19 cellular contexts compared by ENCODE assay signal in the genomic region with DNA sequence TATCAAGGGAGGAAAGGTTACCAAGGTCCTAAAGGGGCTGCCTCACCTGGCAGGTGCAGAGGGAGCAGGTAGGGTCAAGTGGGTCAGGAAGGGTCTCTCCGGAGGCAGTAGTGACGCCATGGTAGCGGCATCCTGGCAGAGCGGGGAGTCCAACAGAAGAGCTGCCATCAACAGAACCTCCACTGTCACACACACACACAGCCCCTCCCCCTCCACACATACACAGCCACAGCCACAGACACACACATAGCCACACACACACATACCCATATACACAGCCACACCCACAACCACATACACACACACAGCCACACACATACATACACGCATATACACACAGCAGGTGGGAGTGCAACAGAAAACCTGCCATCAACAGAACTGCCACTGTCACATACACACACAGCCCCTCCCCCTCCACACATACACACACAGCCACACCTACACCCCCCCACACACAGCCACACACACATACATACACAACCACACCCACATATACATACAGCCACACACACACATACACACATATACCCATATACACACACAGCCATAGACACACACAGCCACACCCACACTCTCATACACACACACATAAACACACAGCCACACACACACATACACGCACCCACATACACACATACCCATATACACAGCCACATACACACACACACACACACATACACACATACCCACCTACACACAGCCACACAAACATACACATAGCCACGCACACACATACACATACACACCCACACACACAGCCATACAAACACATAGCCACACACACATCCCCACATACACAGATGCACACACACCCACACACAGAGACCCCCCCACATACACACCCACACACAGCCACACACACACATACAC. TPM values are rescaled to one million over a fixed set of nuclear protein-coding genes. Genes with fewer than 3 reads are reported as not detected.
DNase-seq lines count a peak whose midpoint lies in the region; ATAC-seq, FAIRE-seq and TF ChIP-seq lines count a peak whose summit lies in the region.
"Had no signal": no experiment of that assay in that cellular context is flagged by ENCODE, and none has a peak within 500 bp of the region (broad histone marks: within the 10 kb centered on the region; RNA-seq: fewer than 3 reads in every experiment).

No MANE protein-coding gene starts in this region.

- DNase-seq in DMS53 (lab: John Stamatoyannopoulos, UW), result peak; percentile 46
- no peak for DNase-seq in DMS53 treated with DMSO at 0.1 percent for 48 hours (lab: John Stamatoyannopoulos, UW; ENCODE audit: unreplicated experiment)
- DNase-seq in GM12892 (ENCODE audit: insufficient read length), result no peak
- DNase-seq in GM12878 (ENCODE audit: low read depth, low spot score), result no peak
- no peak for DNase-seq in neuronal stem cell (ENCODE audit: low spot score)
- no peak for DNase-seq in HuH-7.5 (ENCODE audit: low spot score)
- DNase-seq in hippocampal formation (lab: John Stamatoyannopoulos, UW), result no peak
- DNase-seq in H7, result no peak
- DNase-seq: GM23248, Karpas-422, MM.1S, NCI-H1105, NCI-H187 treated with DMSO at 0.1 percent for 48 hours, NCI-H524 had no signal

- H3K27ac ChIP-seq in GM12878 (ENCODE audit: control insufficient read depth, insufficient read depth) (no peak overlapping the region), neuronal stem cell (replicated peaks; ENCODE audit: low read length) (no peak overlapping the region)
- H3K27ac ChIP-seq: 22Rv1, BLaER1, GM23248, SJSA1 had no signal

- CTCF ChIA-PET in GM12878 (lab: Yijun Ruan, JAX), result no interaction called here

- TF ChIP-seq EP300 in GM12878 (IDR thresholded peaks at IDR 0.05; ENCODE audit: borderline replicate concordance in 1 of 2, control insufficient read depth in 1 of 2, low read depth in 2 of 2, low read length in 2 of 2), result no peak

- no peak for ATAC-seq in GM12878

- H2AFZ ChIP-seq in GM12878 (ENCODE audit: control insufficient read depth, low read depth, low read length) (no peak overlapping the region), neuronal stem cell (ENCODE audit: low read length) (no peak overlapping the region)
- H2AFZ ChIP-seq: GM23248 had no signal

- H3K9me3 ChIP-seq in GM12878 (replicated peaks; ENCODE audit: control insufficient read depth, insufficient read depth, low read length) (no peaks in the 10 kb centered on the region), neuronal stem cell (replicated peaks in 1 of 2; ENCODE audit: control insufficient read depth in 2 of 2, insufficient read depth in 1 of 2, low read depth in 1 of 2, low read length in 2 of 2) (peaks cover 0 to 7% of the 10 kb centered on the region in 2 donors)
- H3K9me3 ChIP-seq: BLaER1, SJSA1 had no signal

- no peak for TF ChIP-seq CTCF in GM12878 (IDR thresholded peaks at IDR 0.05 in 2 of 3, conservative IDR thresholded peaks at IDR 0.05 in 1 of 3; ENCODE audit: control insufficient read depth in 2 of 3, extremely low read depth in 1 of 3, insufficient read depth in 1 of 3, low read depth in 3 of 3, low read length in 3 of 3)

- peaks cover 12% of the 10 kb centered on the region for H3K4me1 ChIP-seq in GM12878 (ENCODE audit: control insufficient read depth, insufficient read depth, low read length)
- H3K4me1 ChIP-seq in neuronal stem cell (ENCODE audit: control insufficient read depth in 2 of 2, insufficient read depth in 1 of 2, low read depth in 1 of 2, low read length in 2 of 2), result peaks cover 0 to 1% of the 10 kb centered on the region in 2 donors
- H3K4me1 ChIP-seq: SJSA1 had no signal

- peak overlapping the region; percentile 53 for H3K4ac ChIP-seq in neuronal stem cell (ENCODE audit: low read length)

- H3K27me3 ChIP-seq in GM12878 (replicated peaks in 1 of 2; ENCODE audit: control insufficient read depth in 2 of 2, insufficient read depth in 2 of 2, low read length in 1 of 2) (peaks cover 0 to 1% of the 10 kb centered on the region in 2 experiments; a peak in 2 of 4 replicates), neuronal stem cell (ENCODE audit: control insufficient read depth in 3 of 3, insufficient read depth in 3 of 3, low read depth in 1 of 3, low read length in 3 of 3) (peaks cover 7 to 41% (median 25%) of the 10 kb centered on the region in 3 experiments), H7 (ENCODE audit: control insufficient read depth, insufficient read depth, low read length) (peaks cover 6% of the 10 kb centered on the region)
- H3K27me3 ChIP-seq: SJSA1 had no signal

- 70% methylated on average over 7 of the region's 7 CpGs for WGBS in GM12878 (ENCODE audit: insufficient coverage, insufficient replicate concordance, low lambda C conversion rate, missing lambda C conversion rate)
- 100% methylated on average over 1 of the region's 7 CpGs; no CpG with 5 or more reads in 1 of the 2 donors for WGBS in neuronal stem cell (ENCODE audit: extremely low coverage in 2 of 2, insufficient read length in 2 of 2, insufficient replicate concordance in 1 of 2), 2 donors

- peak overlapping the region; percentile 8 for H3K14ac ChIP-seq in neuronal stem cell (ENCODE audit: low read length)

- TF ChIP-seq POLR2A in GM12892 (IDR thresholded peaks at IDR 0.05; ENCODE audit: low read depth, low read length), result no peak
- no peak for TF ChIP-seq POLR2A in GM12878 (IDR thresholded peaks at IDR 0.05; ENCODE audit: low read depth, low read length)

- no peak overlapping the region for H3K4me3 ChIP-seq in GM12878
- H3K4me3 ChIP-seq in neuronal stem cell (ENCODE audit: low read length in 2 of 2), result peak overlapping the region in 1 of 2 donors; percentile 64
- H3K4me3 ChIP-seq in H7 (ENCODE audit: insufficient read depth, low read depth, low read length), result no peak overlapping the region
- H3K4me3 ChIP-seq: BLaER1, GM23248, SJSA1 had no signal

- peak overlapping the region; percentile 45 for H3K23ac ChIP-seq in neuronal stem cell (ENCODE audit: low read depth, low read length, poor library complexity)

- H3K79me2 ChIP-seq in GM12878 (ENCODE audit: control insufficient read depth, insufficient read depth, low read length), result no peaks in the 10 kb centered on the region

- H4K20me1 ChIP-seq in GM12878 (ENCODE audit: control insufficient read depth, insufficient read depth), result no peaks in the 10 kb centered on the region
- H4K20me1 ChIP-seq: BLaER1 had no signal

- in situ Hi-C loops in GM12878 (cut with MboI), result no loop called here

- TF ChIP-seq RAD21 in GM12878 (IDR thresholded peaks at IDR 0.05; ENCODE audit: insufficient read depth, low read depth, low read length), result no peak

- H2AK5ac ChIP-seq in neuronal stem cell (ENCODE audit: low read depth, low read length), result peak overlapping the region; percentile 32

- peak; percentile 9 for FAIRE-seq in GM12892 (lab: Jason Lieb, UNC)
- FAIRE-seq in GM12878 (lab: Jason Lieb, UNC), result no peak

- H3K79me1 ChIP-seq in neuronal stem cell (ENCODE audit: low read depth, low read length), result peaks cover 10% of the 10 kb centered on the region

- intact Hi-C loops in GM12878 (cut with micrococcal nuclease; ENCODE audit: unreplicated experiment), result loop anchor here (10.0 kb wide), 1 partner anchor 433 kb away; the partner anchor contains the start of gene HILPDA

- H3K36me3 ChIP-seq in GM12878 (ENCODE audit: control insufficient read depth in 2 of 2, insufficient read depth in 2 of 2, low read length in 1 of 2) (no peaks in the 10 kb centered on the region), neuronal stem cell (replicated peaks in 1 of 2; ENCODE audit: control insufficient read depth in 2 of 2, insufficient read depth in 2 of 2, low read length in 2 of 2) (peaks cover 0 to 5% of the 10 kb centered on the region in 2 donors), H7 (replicated peaks; ENCODE audit: control insufficient read depth, insufficient read depth, low read length) (no peaks in the 10 kb centered on the region)
- H3K36me3 ChIP-seq: BLaER1, SJSA1 had no signal

- H3K4me2 ChIP-seq in GM12878 (ENCODE audit: control insufficient read depth, insufficient read depth) (no peak overlapping the region), neuronal stem cell (ENCODE audit: insufficient read depth, low read length, poor library complexity, severe bottlenecking) (no peak overlapping the region)
- H3K4me2 ChIP-seq: BLaER1 had no signal

- H3K18ac ChIP-seq in neuronal stem cell (ENCODE audit: low read length), result peak overlapping the region; percentile 71

- peak overlapping the region; percentile 58 for H2BK12ac ChIP-seq in neuronal stem cell (ENCODE audit: low read length)

- RAD21 ChIA-PET in GM12878 (lab: Charles Lee; ENCODE audit: unreplicated experiment), result interaction anchor here (1.3 to 1.4 kb wide), 3 partner anchors 25 to 279 kb away, joined by 3 read pairs; partner anchors contain the start of gene ATP6V1F

- H3K9ac ChIP-seq in GM12878 (ENCODE audit: control insufficient read depth, insufficient read depth, low read length) (no peak overlapping the region), neuronal stem cell (ENCODE audit: low read depth, low read length, poor library complexity) (peak overlapping the region; percentile 78)
- H3K9ac ChIP-seq: BLaER1, GM23248 had no signal

- peak overlapping the region; percentile 37 for H2BK15ac ChIP-seq in neuronal stem cell (ENCODE audit: low read length)

- H2BK120ac ChIP-seq in neuronal stem cell (ENCODE audit: low read depth, low read length), result no peak overlapping the region

- SMC1A ChIA-PET in GM12878 (lab: Charles Lee; ENCODE audit: uncharacterized antibody, unreplicated experiment), result no interaction called here

- no TSS peak for BruUV-seq in GM12878 (replicated peaks; lab: Mats Ljungman, UMichigan)

- H4K8ac ChIP-seq in neuronal stem cell (ENCODE audit: low read depth, low read length), result peak overlapping the region; percentile 65

- H4K91ac ChIP-seq in neuronal stem cell (ENCODE audit: low read depth, low read length, poor library complexity), result peak overlapping the region; percentile 79

- H2BK5ac ChIP-seq in neuronal stem cell (ENCODE audit: low read length), result no peak overlapping the region

- POLR2A ChIA-PET in GM12878 (lab: Charles Lee), result no interaction called here

RNA-seq across cellular contexts. Expression of gene KCP, which starts 23.1 kb away (rescaled TPM):
- 3.1 TPM for polyA plus RNA-seq in GM12892 (2012; ENCODE audit: missing spikeins)
- 6.2 and 7.5 TPM in 2 replicates for total RNA-seq in GM12878 (2013; cell fraction: nucleolus; rRNA removed)
- 2.9 and 4.2 TPM in 2 replicates for total RNA-seq in GM12878 (2014; rRNA removed)
- 1.1 and 1.4 TPM in 2 replicates for total RNA-seq in GM12878 (2014; rRNA removed; fragmentation: Illumina TruSeq; extraction: Trizol)
- 5.6 and 7.8 TPM in 2 replicates for total RNA-seq in GM12878 (2021)
- 1.4 TPM for polyA plus RNA-seq in GM12878 (2011; ENCODE audit: low read depth)
- 0.45 and 0.76 TPM in 2 replicates for polyA plus RNA-seq in GM12878 (2011; rRNA removed)
- polyA plus RNA-seq in GM12878 (2011; cell fraction: cytosol; rRNA removed), result 1.0 and 1.9 TPM in 2 replicates
- polyA plus RNA-seq in GM12878 (2011; cell fraction: nucleus; rRNA removed), result 17.7 and 21.9 TPM in 2 replicates
- 2.9 and 3.4 TPM in 2 replicates for polyA plus RNA-seq in GM12878 (2012)
- polyA plus RNA-seq in GM12878 (2014; fragmentation: Illumina TruSeq; extraction: Trizol), result 0.48 and 1.0 TPM in 2 replicates
- under 1 TPM; 0.05 to 0.35 TPM for polyA plus RNA-seq in GM12878 (2014; fragmentation: Nextera tagmentation; extraction: Ambion mirVana)
- 6.0 and 7.6 TPM in 2 replicates for polyA plus RNA-seq in GM12878 (2014; rRNA removed)
- 1 to 10 TPM; 4.0 to 4.3 TPM for polyA plus RNA-seq in GM12878 (2016; fragmentation: Nextera tagmentation; extraction: Ambion mirVana)
- 1.1 and 2.2 TPM in 2 replicates for polyA minus RNA-seq in GM12878 (2011; rRNA and poly(A)+ RNA removed)
- polyA minus RNA-seq in GM12878 (2011; cell fraction: cytosol; rRNA and poly(A)+ RNA removed), result 0.21 and 1.5 TPM in 2 replicates
- polyA minus RNA-seq in GM12878 (2011; cell fraction: nucleus; rRNA and poly(A)+ RNA removed), result 3.5 and 6.1 TPM in 2 replicates
- polyA plus RNA-seq in neuronal stem cell (2013, experiment 1 of 2), result 1.0 TPM
- 1.1 TPM for polyA plus RNA-seq in neuronal stem cell (2013, experiment 2 of 2)
- total RNA-seq in H7 (2014; rRNA removed; shearing (Covaris generic)), result 2.5 and 3.4 TPM in 2 replicates
- total RNA-seq: GM23248, RPMI7951, SJSA1 had no signal
- polyA plus RNA-seq: CD8-positive, alpha-beta memory T cell had no signal

RNA-seq across cellular contexts. Expression of gene ATP6V1F, which starts 24.7 kb away (rescaled TPM):
- 260 TPM for polyA plus RNA-seq in GM12892 (2012; ENCODE audit: missing spikeins)
- 10.0 and 12.5 TPM in 2 replicates for total RNA-seq in GM12878 (2013; cell fraction: nucleolus; rRNA removed)
- total RNA-seq in GM12878 (2014; rRNA removed) (123 and 126 TPM in 2 replicates), GM12878 (2014; rRNA removed; fragmentation: Illumina TruSeq; extraction: Trizol) (108 and 111 TPM in 2 replicates), GM12878 (2021) (143 and 155 TPM in 2 replicates)
- polyA plus RNA-seq in GM12878 (2011; ENCODE audit: low read depth), result 304 TPM
- polyA plus RNA-seq in GM12878 (2011; rRNA removed) (121 and 194 TPM in 2 replicates), GM12878 (2014; fragmentation: Illumina TruSeq; extraction: Trizol) (62.7 and 179 TPM in 2 replicates), GM12878 (2014; fragmentation: Nextera tagmentation; extraction: Ambion mirVana) (100 to 1,000 TPM; 246 to 343 TPM), GM12878 (2014; rRNA removed) (211 and 223 TPM in 2 replicates), GM12878 (2016; fragmentation: Nextera tagmentation; extraction: Ambion mirVana) (100 to 1,000 TPM; 286 TPM)
- polyA plus RNA-seq in GM12878 (2011; cell fraction: cytosol; rRNA removed), result 318 and 402 TPM in 2 replicates
- 124 and 144 TPM in 2 replicates for polyA plus RNA-seq in GM12878 (2011; cell fraction: nucleus; rRNA removed)
- polyA plus RNA-seq in GM12878 (2012), result 206 and 310 TPM in 2 replicates
- 40.6 and 67.1 TPM in 2 replicates for polyA minus RNA-seq in GM12878 (2011; rRNA and poly(A)+ RNA removed)
- 18.7 and 20.3 TPM in 2 replicates for polyA minus RNA-seq in GM12878 (2011; cell fraction: cytosol; rRNA and poly(A)+ RNA removed)
- 17.5 and 22.7 TPM in 2 replicates for polyA minus RNA-seq in GM12878 (2011; cell fraction: nucleus; rRNA and poly(A)+ RNA removed)
- polyA plus RNA-seq in neuronal stem cell (2013, experiment 1 of 2), result 216 TPM
- 208 TPM for polyA plus RNA-seq in neuronal stem cell (2013, experiment 2 of 2)
- 93.5 and 120 TPM in 2 replicates for total RNA-seq in H7 (2014; rRNA removed; shearing (Covaris generic))

RNA-seq across cellular contexts. Expression of gene IRF5, which starts 50.3 kb away (rescaled TPM):
- 52.9 TPM for polyA plus RNA-seq in GM12892 (2012; ENCODE audit: missing spikeins)
- 65.7 and 75.1 TPM in 2 replicates for total RNA-seq in GM12878 (2013; cell fraction: nucleolus; rRNA removed)
- 81.7 and 90.0 TPM in 2 replicates for total RNA-seq in GM12878 (2014; rRNA removed)
- total RNA-seq in GM12878 (2014; rRNA removed; fragmentation: Illumina TruSeq; extraction: Trizol), result 33.9 and 36.5 TPM in 2 replicates
- total RNA-seq in GM12878 (2021), result 74.6 and 74.9 TPM in 2 replicates
- 26.5 TPM for polyA plus RNA-seq in GM12878 (2011; ENCODE audit: low read depth)
- 31.5 and 55.1 TPM in 2 replicates for polyA plus RNA-seq in GM12878 (2011; rRNA removed)
- polyA plus RNA-seq in GM12878 (2011; cell fraction: cytosol; rRNA removed), result 56.7 and 79.4 TPM in 2 replicates
- 213 and 230 TPM in 2 replicates for polyA plus RNA-seq in GM12878 (2011; cell fraction: nucleus; rRNA removed)
- 45.6 and 55.1 TPM in 2 replicates for polyA plus RNA-seq in GM12878 (2012)
- 23.2 and 39.7 TPM in 2 replicates for polyA plus RNA-seq in GM12878 (2014; fragmentation: Illumina TruSeq; extraction: Trizol)
- polyA plus RNA-seq in GM12878 (2014; fragmentation: Nextera tagmentation; extraction: Ambion mirVana), result 1 to 10 TPM; 5.4 to 8.9 TPM
- 68.3 and 71.5 TPM in 2 replicates for polyA plus RNA-seq in GM12878 (2014; rRNA removed)
- 10 to 100 TPM; 84.1 to 90.3 TPM for polyA plus RNA-seq in GM12878 (2016; fragmentation: Nextera tagmentation; extraction: Ambion mirVana)
- 49.2 and 83.0 TPM in 2 replicates for polyA minus RNA-seq in GM12878 (2011; rRNA and poly(A)+ RNA removed)
- polyA minus RNA-seq in GM12878 (2011; cell fraction: cytosol; rRNA and poly(A)+ RNA removed), result 43.8 and 50.8 TPM in 2 replicates
- polyA minus RNA-seq in GM12878 (2011; cell fraction: nucleus; rRNA and poly(A)+ RNA removed), result 46.4 and 73.5 TPM in 2 replicates
- polyA plus RNA-seq in neuronal stem cell (2013, experiment 1 of 2), result 0.64 TPM
- 0.71 TPM for polyA plus RNA-seq in neuronal stem cell (2013, experiment 2 of 2)
- total RNA-seq in H7 (2014; rRNA removed; shearing (Covaris generic)), result 0.48 and 0.62 TPM in 2 replicates
- total RNA-seq: RPMI7951 had no signal

RNA-seq across cellular contexts. Expression of gene FLNC, which starts 57.2 kb away (rescaled TPM):
- 0.08 TPM for polyA plus RNA-seq in GM12892 (2012; ENCODE audit: missing spikeins)
- 0.04 TPM in 1 of 2 replicates, not detected in the other for total RNA-seq in GM12878 (2013; cell fraction: nucleolus; rRNA removed)
- 0.05 and 0.11 TPM in 2 replicates for total RNA-seq in GM12878 (2014; rRNA removed)
- total RNA-seq in GM12878 (2014; rRNA removed; fragmentation: Illumina TruSeq; extraction: Trizol), result 0.09 TPM in 1 of 2 replicates, not detected in the other
- 0.21 and 0.32 TPM in 2 replicates for total RNA-seq in GM12878 (2021)
- polyA plus RNA-seq in GM12878 (2011; ENCODE audit: low read depth), result 0.07 TPM
- polyA plus RNA-seq in GM12878 (2011; rRNA removed), result not detected in 2 replicates
- polyA plus RNA-seq in GM12878 (2011; cell fraction: cytosol; rRNA removed), result not detected in 2 replicates
- 0.03 TPM in 1 of 2 replicates, not detected in the other for polyA plus RNA-seq in GM12878 (2011; cell fraction: nucleus; rRNA removed)
- polyA plus RNA-seq in GM12878 (2012), result 0.12 and 0.17 TPM in 2 replicates
- polyA plus RNA-seq in GM12878 (2014; fragmentation: Illumina TruSeq; extraction: Trizol), result 0.01 TPM in 1 of 2 replicates, not detected in the other
- polyA plus RNA-seq in GM12878 (2014; fragmentation: Nextera tagmentation; extraction: Ambion mirVana), result under 1 TPM in 1 of 2 experiments, not detected in 1; 0.02 TPM
- polyA plus RNA-seq in GM12878 (2014; rRNA removed), result 0.01 and 0.06 TPM in 2 replicates
- polyA plus RNA-seq in GM12878 (2016; fragmentation: Nextera tagmentation; extraction: Ambion mirVana), result under 1 TPM; 0.03 to 0.08 TPM
- 0.05 and 0.07 TPM in 2 replicates for polyA minus RNA-seq in GM12878 (2011; rRNA and poly(A)+ RNA removed)
- 0.13 TPM in 1 of 2 replicates, not detected in the other for polyA minus RNA-seq in GM12878 (2011; cell fraction: cytosol; rRNA and poly(A)+ RNA removed)
- 0.19 TPM in 1 of 2 replicates, not detected in the other for polyA minus RNA-seq in GM12878 (2011; cell fraction: nucleus; rRNA and poly(A)+ RNA removed)
- 17.5 TPM for polyA plus RNA-seq in neuronal stem cell (2013, experiment 1 of 2)
- 17.4 TPM for polyA plus RNA-seq in neuronal stem cell (2013, experiment 2 of 2)
- total RNA-seq in H7 (2014; rRNA removed; shearing (Covaris generic)), result 26.9 and 32.3 TPM in 2 replicates
- total RNA-seq: CD8-positive, alpha-beta memory T cell had no signal
- polyA plus RNA-seq: CD8-positive, alpha-beta memory T cell had no signal

Comparison
In these comparisons a context has a peak if more than half of its experiments do, and no peak if none do; other contexts are left out.
1. RNA of gene IRF5, which starts 50.3 kb away (total RNA-seq): 33.9 to 90.0 TPM in GM12878; 0.48 to 0.62 TPM in H7; every median in the first group is over 10 times any median in the second.